In genomic region chr2:227153307-227153706, GRCh38 we compare ENCODE assay signal across 19 cellular contexts. TPM values are rescaled to one million over a fixed set of nuclear protein-coding genes. Genes with fewer than 3 reads are reported as not detected.
DNase-seq lines count a peak whose midpoint lies in the region; ATAC-seq and TF ChIP-seq lines count a peak whose summit lies in the region.
"Had no signal": no experiment of that assay in that cellular context is flagged by ENCODE, and none has a peak within 500 bp of the region (broad histone marks: within the 10 kb centered on the region; RNA-seq: fewer than 3 reads in every experiment).

No MANE protein-coding gene starts in this region.

- DNase-seq in Right ventricle myocardium inferior (ENCODE audit: missing footprints), result no peak
- no peak for DNase-seq in cardiac septum (ENCODE audit: low spot score)
- DNase-seq in heart right ventricle, result no peak
- DNase-seq in mucosa of gallbladder (ENCODE audit: low spot score), result peak; percentile 79
- no peak for DNase-seq in NCI-H2081 treated with DMSO at 0.1 percent for 48 hours (lab: John Stamatoyannopoulos, UW)
- DNase-seq in D341Med (ENCODE audit: low spot score), result no peak
- no peak for DNase-seq in NCI-H1694 treated with DMSO at 0.1 percent for 48 hours (lab: John Stamatoyannopoulos, UW)
- DNase-seq: 8988T; activated CD4-positive, alpha-beta T cell treated with anti-CD3 and anti-CD28 coated beads for 4 hours; activated naive CD4-positive, alpha-beta T cell treated with anti-CD3 and anti-CD28 coated beads, Interleukin-2, amount 50 U/mL, for 16 hours; BE2C; erythroblast; NCI-H187 treated with DMSO at 0.1 percent for 48 hours had no signal

- TF ChIP-seq CTCF in heart right ventricle (IDR thresholded peaks at IDR 0.05), result no peak

- H3K27ac ChIP-seq in heart right ventricle, result peak overlapping the region in 9 of 10 donors; percentile 27 to 77 (median 64)
- H3K27ac ChIP-seq: KMS-11, SJSA1 had no signal

- ATAC-seq in Right ventricle myocardium inferior, result peak; percentile 37
- peak in 4 of 8 donors; percentile 9 to 53 (median 36) for ATAC-seq in heart right ventricle
- ATAC-seq in HG02642 (IDR thresholded peaks at IDR 0.05; ENCODE audit: poor library complexity, unreplicated experiment), result no peak
- ATAC-seq: GM23338; left lobe of liver; stimulated activated effector memory CD8-positive, alpha-beta T cell treated with anti-CD3 and anti-CD28 coated beads, Interleukin-12 subunit alpha, Interleukin-12 subunit beta, amount 100 ng/mL, for 72 hours had no signal

- H3K36me3 ChIP-seq in heart right ventricle, result no peaks in the 10 kb centered on the region
- H3K36me3 ChIP-seq: BE2C, SJSA1 had no signal

- no peak overlapping the region for H3K4me3 ChIP-seq in heart right ventricle
- H3K4me3 ChIP-seq: GM23338, SJSA1 had no signal

- intact Hi-C loops in Right ventricle myocardium inferior (cut with DNase I), result no loop called here
- intact Hi-C loops in cardiac septum (cut with DNase I), result no loop called here
- intact Hi-C loops in heart right ventricle (cut with DNase I), result no loop called here

- H3K9me3 ChIP-seq in heart right ventricle, result peaks cover 0 to 3% (median under 1%) of the 10 kb centered on the region in 11 donors
- H3K9me3 ChIP-seq: BE2C, SJSA1 had no signal

- 54 to 57% methylated on average over 4 of the region's 4 CpGs for WGBS in heart right ventricle, 2 donors

- H3K27me3 ChIP-seq in heart right ventricle, result no peaks in the 10 kb centered on the region
- H3K27me3 ChIP-seq: BE2C, SJSA1 had no signal

- peaks cover 0 to 36% (median 8%) of the 10 kb centered on the region in 9 donors for H3K4me1 ChIP-seq in heart right ventricle
- H3K4me1 ChIP-seq: BE2C, SJSA1 had no signal

RNA-seq across cellular contexts. Expression of gene COL4A4, which starts 10.7 kb away (rescaled TPM):
- total RNA-seq in Right ventricle myocardium inferior (13.6 TPM), cardiac septum (3.0 TPM), heart right ventricle (10 to 100 TPM in 1 of 10 donors, 1 to 10 TPM in 9; 2.2 to 11.4 (median 4.4) TPM), mucosa of gallbladder (30.4 TPM)
- polyA plus RNA-seq in heart right ventricle, result 1 to 10 TPM in 1 of 2 donors, under 1 TPM in 1; 0.84 to 3.9 TPM
- total RNA-seq: SJSA1 had no signal

RNA-seq across cellular contexts. Expression of gene COL4A3, which starts 11.1 kb away (rescaled TPM):
- total RNA-seq in Right ventricle myocardium inferior (5.5 TPM), cardiac septum (1.6 TPM), heart right ventricle (1 to 10 TPM; 1.0 to 6.2 (median 2.3) TPM), mucosa of gallbladder (16.0 TPM)
- polyA plus RNA-seq in heart right ventricle, result 1 to 10 TPM in 1 of 2 donors, under 1 TPM in 1; 0.91 to 5.9 TPM
- total RNA-seq: SJSA1 had no signal
